In the genomic region with DNA sequence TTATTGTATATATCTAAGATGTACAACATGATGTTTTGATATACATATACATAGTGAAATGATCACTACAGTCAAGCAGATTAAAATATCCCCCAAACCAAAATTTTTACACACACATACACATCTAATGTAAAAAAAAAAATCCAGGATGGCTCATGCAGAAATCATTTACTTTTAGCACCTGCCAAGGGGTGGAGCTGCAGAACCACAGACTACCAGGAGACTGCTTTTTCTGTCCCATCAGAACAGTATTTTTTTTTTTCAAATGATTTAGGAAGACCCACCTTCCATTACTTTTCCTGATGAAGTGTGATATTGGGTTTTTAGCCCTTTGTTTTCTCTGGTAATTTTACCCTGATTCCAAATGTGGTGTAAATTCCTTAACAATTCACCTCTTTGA, we compare ENCODE assay signal across 1 cellular context.
TF ChIP-seq lines count a peak whose summit lies in the region.

No MANE protein-coding gene starts in this region.

TF ChIP-seq in GM23338, 12 proteins besides CTCF, POLR2A, EP300 and RAD21 (continued from another document):
- TF ChIP-seq, protein P1, sequence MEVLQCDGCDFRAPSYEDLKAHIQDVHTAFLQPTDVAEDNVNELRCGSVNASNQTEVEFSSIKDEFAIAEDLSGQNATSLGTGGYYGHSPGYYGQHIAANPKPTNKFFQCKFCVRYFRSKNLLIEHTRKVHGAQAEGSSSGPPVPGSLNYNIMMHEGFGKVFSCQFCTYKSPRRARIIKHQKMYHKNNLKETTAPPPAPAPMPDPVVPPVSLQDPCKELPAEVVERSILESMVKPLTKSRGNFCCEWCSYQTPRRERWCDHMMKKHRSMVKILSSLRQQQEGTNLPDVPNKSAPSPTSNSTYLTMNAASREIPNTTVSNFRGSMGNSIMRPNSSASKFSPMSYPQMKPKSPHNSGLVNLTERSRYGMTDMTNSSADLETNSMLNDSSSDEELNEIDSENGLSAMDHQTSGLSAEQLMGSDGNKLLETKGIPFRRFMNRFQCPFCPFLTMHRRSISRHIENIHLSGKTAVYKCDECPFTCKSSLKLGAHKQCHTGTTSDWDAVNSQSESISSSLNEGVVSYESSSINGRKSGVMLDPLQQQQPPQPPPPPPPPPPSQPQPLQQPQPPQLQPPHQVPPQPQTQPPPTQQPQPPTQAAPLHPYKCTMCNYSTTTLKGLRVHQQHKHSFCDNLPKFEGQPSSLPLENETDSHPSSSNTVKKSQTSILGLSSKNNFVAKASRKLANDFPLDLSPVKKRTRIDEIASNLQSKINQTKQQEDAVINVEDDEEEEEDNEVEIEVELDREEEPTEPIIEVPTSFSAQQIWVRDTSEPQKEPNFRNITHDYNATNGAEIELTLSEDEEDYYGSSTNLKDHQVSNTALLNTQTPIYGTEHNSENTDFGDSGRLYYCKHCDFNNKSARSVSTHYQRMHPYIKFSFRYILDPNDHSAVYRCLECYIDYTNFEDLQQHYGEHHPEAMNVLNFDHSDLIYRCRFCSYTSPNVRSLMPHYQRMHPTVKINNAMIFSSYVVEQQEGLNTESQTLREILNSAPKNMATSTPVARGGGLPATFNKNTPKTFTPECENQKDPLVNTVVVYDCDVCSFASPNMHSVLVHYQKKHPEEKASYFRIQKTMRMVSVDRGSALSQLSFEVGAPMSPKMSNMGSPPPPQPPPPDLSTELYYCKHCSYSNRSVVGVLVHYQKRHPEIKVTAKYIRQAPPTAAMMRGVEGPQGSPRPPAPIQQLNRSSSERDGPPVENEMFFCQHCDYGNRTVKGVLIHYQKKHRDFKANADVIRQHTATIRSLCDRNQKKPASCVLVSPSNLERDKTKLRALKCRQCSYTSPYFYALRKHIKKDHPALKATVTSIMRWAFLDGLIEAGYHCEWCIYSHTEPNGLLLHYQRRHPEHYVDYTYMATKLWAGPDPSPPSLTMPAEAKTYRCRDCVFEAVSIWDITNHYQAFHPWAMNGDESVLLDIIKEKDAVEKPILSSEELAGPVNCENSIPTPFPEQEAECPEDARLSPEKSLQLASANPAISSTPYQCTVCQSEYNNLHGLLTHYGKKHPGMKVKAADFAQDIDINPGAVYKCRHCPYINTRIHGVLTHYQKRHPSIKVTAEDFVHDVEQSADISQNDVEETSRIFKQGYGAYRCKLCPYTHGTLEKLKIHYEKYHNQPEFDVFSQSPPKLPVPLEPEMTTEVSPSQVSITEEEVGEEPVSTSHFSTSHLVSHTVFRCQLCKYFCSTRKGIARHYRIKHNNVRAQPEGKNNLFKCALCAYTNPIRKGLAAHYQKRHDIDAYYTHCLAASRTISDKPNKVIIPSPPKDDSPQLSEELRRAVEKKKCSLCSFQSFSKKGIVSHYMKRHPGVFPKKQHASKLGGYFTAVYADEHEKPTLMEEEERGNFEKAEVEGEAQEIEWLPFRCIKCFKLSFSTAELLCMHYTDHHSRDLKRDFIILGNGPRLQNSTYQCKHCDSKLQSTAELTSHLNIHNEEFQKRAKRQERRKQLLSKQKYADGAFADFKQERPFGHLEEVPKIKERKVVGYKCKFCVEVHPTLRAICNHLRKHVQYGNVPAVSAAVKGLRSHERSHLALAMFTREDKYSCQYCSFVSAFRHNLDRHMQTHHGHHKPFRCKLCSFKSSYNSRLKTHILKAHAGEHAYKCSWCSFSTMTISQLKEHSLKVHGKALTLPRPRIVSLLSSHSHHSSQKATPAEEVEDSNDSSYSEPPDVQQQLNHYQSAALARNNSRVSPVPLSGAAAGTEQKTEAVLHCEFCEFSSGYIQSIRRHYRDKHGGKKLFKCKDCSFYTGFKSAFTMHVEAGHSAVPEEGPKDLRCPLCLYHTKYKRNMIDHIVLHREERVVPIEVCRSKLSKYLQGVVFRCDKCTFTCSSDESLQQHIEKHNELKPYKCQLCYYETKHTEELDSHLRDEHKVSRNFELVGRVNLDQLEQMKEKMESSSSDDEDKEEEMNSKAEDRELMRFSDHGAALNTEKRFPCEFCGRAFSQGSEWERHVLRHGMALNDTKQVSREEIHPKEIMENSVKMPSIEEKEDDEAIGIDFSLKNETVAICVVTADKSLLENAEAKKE (CRISPR knock-in tag; IDR thresholded peaks at IDR 0.05) = no peak
- TF ChIP-seq EZH2phosphoT487 (IDR thresholded peaks at IDR 0.05; ENCODE audit: unreplicated experiment) = no peak
- TF ChIP-seq, protein P2, sequence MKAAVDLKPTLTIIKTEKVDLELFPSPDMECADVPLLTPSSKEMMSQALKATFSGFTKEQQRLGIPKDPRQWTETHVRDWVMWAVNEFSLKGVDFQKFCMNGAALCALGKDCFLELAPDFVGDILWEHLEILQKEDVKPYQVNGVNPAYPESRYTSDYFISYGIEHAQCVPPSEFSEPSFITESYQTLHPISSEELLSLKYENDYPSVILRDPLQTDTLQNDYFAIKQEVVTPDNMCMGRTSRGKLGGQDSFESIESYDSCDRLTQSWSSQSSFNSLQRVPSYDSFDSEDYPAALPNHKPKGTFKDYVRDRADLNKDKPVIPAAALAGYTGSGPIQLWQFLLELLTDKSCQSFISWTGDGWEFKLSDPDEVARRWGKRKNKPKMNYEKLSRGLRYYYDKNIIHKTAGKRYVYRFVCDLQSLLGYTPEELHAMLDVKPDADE (IDR thresholded peaks at IDR 0.05) = no peak
- TF ChIP-seq ZNF331 (CRISPR knock-in tag; IDR thresholded peaks at IDR 0.05; ENCODE audit: low read depth) = no peak
